25 cellular contexts compared by ENCODE assay signal in the genomic region with DNA sequence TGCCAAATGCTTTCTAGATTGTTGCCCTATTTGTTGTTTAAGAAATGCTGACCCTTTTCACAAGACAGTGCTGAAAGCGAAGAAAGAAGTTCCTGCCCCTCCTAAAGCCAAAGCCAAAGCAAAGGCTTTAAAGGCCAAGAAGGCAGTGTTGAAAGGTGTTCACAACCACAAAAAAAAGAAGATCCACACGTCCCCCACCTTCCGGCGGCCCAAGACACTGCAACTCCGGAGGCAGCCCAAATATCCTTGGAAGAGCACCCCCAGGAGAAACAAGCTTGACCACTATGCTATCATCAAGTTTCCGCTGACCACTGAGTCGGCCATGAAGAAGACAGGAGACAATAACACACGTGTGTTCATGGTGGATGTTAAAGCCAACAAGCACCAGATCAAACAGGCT. TPM values are rescaled to one million over a fixed set of nuclear protein-coding genes. Genes with fewer than 3 reads are reported as not detected.
A peak's percentile ranks its signal among the peaks of the same experiment; 100 is the strongest.
DNase-seq lines count a peak whose midpoint lies in the region; ATAC-seq and TF ChIP-seq lines count a peak whose summit lies in the region.
"Had no signal": no experiment of that assay in that cellular context is flagged by ENCODE, and none has a peak within 500 bp of the region (broad histone marks: within the 10 kb centered on the region; RNA-seq: fewer than 3 reads in every experiment).

No MANE protein-coding gene starts in this region.

- H3K4me3 Mint-ChIP-seq in activated CD8-positive, alpha-beta memory T cell treated with anti-CD3 and anti-CD28 coated beads, Interleukin-2, amount 10 ng/mL, durations not matched to agents 7 days and 5 days, result no peak overlapping the region
- H3K4me3 Mint-ChIP-seq in activated CD4-positive, alpha-beta T cell treated with anti-CD3 and anti-CD28 coated beads for 36 hours, result no peak overlapping the region
- H3K4me3 Mint-ChIP-seq: B cell; CD14-positive monocyte; CD8-positive, alpha-beta memory T cell; IgD-negative memory B cell had no signal

- no peak overlapping the region for H3K4me3 ChIP-seq in epithelial cell of proximal tubule (ENCODE audit: low read depth, low read length)
- H3K4me3 ChIP-seq: SJCRH30 had no signal

- peak; percentile 8 for DNase-seq in activated CD8-positive, alpha-beta memory T cell treated with anti-CD3 and anti-CD28 coated beads, Interleukin-2, amount 10 ng/mL, durations not matched to agents 7 days and 5 days
- no peak for DNase-seq in activated CD8-positive, alpha-beta memory T cell treated with anti-CD3 and anti-CD28 coated beads, Interleukin-2, amount 50 U/mL, for 48 hours
- DNase-seq in SK-MEL-5 (ENCODE audit: low read depth, low spot score), result peak; percentile 13
- DNase-seq in epithelial cell of proximal tubule (ENCODE audit: low read depth), result no peak
- DNase-seq in DMS79 treated with DMSO at 0.1 percent for 48 hours (lab: John Stamatoyannopoulos, UW), result no peak
- DNase-seq in activated CD4-positive, alpha-beta T cell treated with anti-CD3 and anti-CD28 coated beads for 36 hours, result no peak
- DNase-seq: Calu3; CD8-positive, alpha-beta memory T cell; DND-41; GOT3; NCI-H1092 treated with DMSO at 0.1 percent for 48 hours; NCI-H1436; NCI-H187; NCI-H2081 treated with DMSO at 0.1 percent for 48 hours; NCI-H2171 treated with DMSO at 0.1 percent for 48 hours; NCI-H345; NCI-H510A treated with DMSO at 0.1 percent for 48 hours; NCI-H748 treated with DMSO at 0.1 percent for 48 hours; SJCRH30 had no signal

- H3K36me3 Mint-ChIP-seq in activated CD8-positive, alpha-beta memory T cell treated with anti-CD3 and anti-CD28 coated beads, Interleukin-2, amount 10 ng/mL, durations not matched to agents 7 days and 5 days, result no peaks in the 10 kb centered on the region
- H3K36me3 Mint-ChIP-seq in activated CD4-positive, alpha-beta T cell treated with anti-CD3 and anti-CD28 coated beads for 36 hours (ENCODE audit: low read depth), result no peaks in the 10 kb centered on the region
- H3K36me3 Mint-ChIP-seq: CD14-positive monocyte; CD8-positive, alpha-beta memory T cell; IgD-negative memory B cell had no signal

- peak; percentile 11 for TF ChIP-seq CTCF in epithelial cell of proximal tubule (conservative IDR thresholded peaks at IDR 0.05; ENCODE audit: low read depth, low read length)

- CTCF ChIA-PET in activated CD8-positive, alpha-beta memory T cell treated with anti-CD3 and anti-CD28 coated beads, Interleukin-2, amount 10 ng/mL, durations not matched to agents 7 days and 5 days (lab: Charles Lee), result interaction anchor here (1.8 kb wide), 1 partner anchor 392 kb away, joined by 11 read pairs; no protein-coding TSS in a partner anchor
- CTCF ChIA-PET in activated CD4-positive, alpha-beta T cell treated with anti-CD3 and anti-CD28 coated beads for 36 hours (lab: Charles Lee), result interaction anchor here (0.7 to 1.0 kb wide), 2 partner anchors 11 to 14 kb away, joined by 4 read pairs; no protein-coding TSS in a partner anchor

- intact Hi-C loops in activated CD4-positive, alpha-beta T cell treated with anti-CD3 and anti-CD28 coated beads for 36 hours (cut with DNase I, micrococcal nuclease), result loop anchor here in 1 of 2 experiments (2.0 kb wide), 1 partner anchor 393 kb away; no protein-coding TSS in a partner anchor

- POLR2A ChIA-PET in activated CD4-positive, alpha-beta T cell treated with anti-CD3 and anti-CD28 coated beads for 36 hours (lab: Charles Lee), result no interaction called here

- H3K27me3 Mint-ChIP-seq in activated CD8-positive, alpha-beta memory T cell treated with anti-CD3 and anti-CD28 coated beads, Interleukin-2, amount 10 ng/mL, durations not matched to agents 7 days and 5 days, result peaks cover 19% of the 10 kb centered on the region
- no peaks in the 10 kb centered on the region for H3K27me3 Mint-ChIP-seq in activated CD4-positive, alpha-beta T cell treated with anti-CD3 and anti-CD28 coated beads for 36 hours
- H3K27me3 Mint-ChIP-seq: B cell had no signal

- ATAC-seq in activated CD8-positive, alpha-beta memory T cell treated with anti-CD3 and anti-CD28 coated beads, Interleukin-2, amount 10 ng/mL, durations not matched to agents 7 days and 5 days, result no peak
- no peak for ATAC-seq in activated CD4-positive, alpha-beta T cell treated with anti-CD3 and anti-CD28 coated beads for 36 hours
- no peak for ATAC-seq in GM18502 (IDR thresholded peaks at IDR 0.05; ENCODE audit: poor library complexity, unreplicated experiment)
- ATAC-seq: HCT116, Right ventricle myocardium inferior had no signal

- no peak overlapping the region for H3K27ac Mint-ChIP-seq in activated CD8-positive, alpha-beta memory T cell treated with anti-CD3 and anti-CD28 coated beads, Interleukin-2, amount 10 ng/mL, durations not matched to agents 7 days and 5 days
- H3K27ac Mint-ChIP-seq in activated CD4-positive, alpha-beta T cell treated with anti-CD3 and anti-CD28 coated beads for 36 hours, result no peak overlapping the region
- H3K27ac Mint-ChIP-seq: B cell; CD14-positive monocyte; CD8-positive, alpha-beta memory T cell; IgD-negative memory B cell had no signal

- H3K9me3 Mint-ChIP-seq in activated CD8-positive, alpha-beta memory T cell treated with anti-CD3 and anti-CD28 coated beads, Interleukin-2, amount 10 ng/mL, durations not matched to agents 7 days and 5 days (ENCODE audit: low read depth), result peaks cover 2% of the 10 kb centered on the region
- no peaks in the 10 kb centered on the region for H3K9me3 Mint-ChIP-seq in activated CD4-positive, alpha-beta T cell treated with anti-CD3 and anti-CD28 coated beads for 36 hours (ENCODE audit: low read depth)

- in situ Hi-C loops in SK-MEL-5 (cut with HindIII; ENCODE audit: low pct_unique_long_range_greater_than_20kb, low sequenced_read_pairs), result no loop called here

- H3K4me1 Mint-ChIP-seq in activated CD8-positive, alpha-beta memory T cell treated with anti-CD3 and anti-CD28 coated beads, Interleukin-2, amount 10 ng/mL, durations not matched to agents 7 days and 5 days, result no peaks in the 10 kb centered on the region
- H3K4me1 Mint-ChIP-seq in activated CD4-positive, alpha-beta T cell treated with anti-CD3 and anti-CD28 coated beads for 36 hours, result no peaks in the 10 kb centered on the region
- H3K4me1 Mint-ChIP-seq: B cell; CD8-positive, alpha-beta memory T cell; IgD-negative memory B cell had no signal

RNA-seq across cellular contexts. Expression of a gene that starts 55.7 kb away (rescaled TPM):
- total RNA-seq in activated CD8-positive, alpha-beta memory T cell treated with anti-CD3 and anti-CD28 coated beads, Interleukin-2, amount 10 ng/mL, durations not matched to agents 7 days and 5 days, result 10 to 100 TPM; 62.9 to 88.1 TPM
- 87.8 and 96.7 TPM in 2 replicates for total RNA-seq in SK-MEL-5 (2014; rRNA removed; shearing (Covaris generic))
- 55.8 and 78.3 TPM in 2 replicates for polyA plus RNA-seq in SK-MEL-5 (2015; cell fraction: cytosol; rRNA removed)
- polyA plus RNA-seq in SK-MEL-5 (2015; cell fraction: nucleus; rRNA removed), result 27.2 and 48.1 TPM in 2 replicates
- 47.1 and 120 TPM in 2 replicates for total RNA-seq in epithelial cell of proximal tubule
- 100 to 1,000 TPM; 109 to 123 TPM for total RNA-seq in activated CD4-positive, alpha-beta T cell treated with anti-CD3 and anti-CD28 coated beads for 36 hours

Comparison
In these comparisons a context has a peak if more than half of its experiments do, and no peak if none do; other contexts are left out.
1. DNase-seq: peak in activated CD8-positive, alpha-beta memory T cell treated with anti-CD3 and anti-CD28 coated beads, Interleukin-2, amount 10 ng/mL, durations not matched to agents 7 days and 5 days (single experiment) and SK-MEL-5 (single experiment); none in activated CD8-positive, alpha-beta memory T cell treated with anti-CD3 and anti-CD28 coated beads, Interleukin-2, amount 50 U/mL, for 48 hours (single experiment), epithelial cell of proximal tubule (single experiment), DMS79 treated with DMSO at 0.1 percent for 48 hours (single experiment) and activated CD4-positive, alpha-beta T cell treated with anti-CD3 and anti-CD28 coated beads for 36 hours (single experiment).